In the genomic region with DNA sequence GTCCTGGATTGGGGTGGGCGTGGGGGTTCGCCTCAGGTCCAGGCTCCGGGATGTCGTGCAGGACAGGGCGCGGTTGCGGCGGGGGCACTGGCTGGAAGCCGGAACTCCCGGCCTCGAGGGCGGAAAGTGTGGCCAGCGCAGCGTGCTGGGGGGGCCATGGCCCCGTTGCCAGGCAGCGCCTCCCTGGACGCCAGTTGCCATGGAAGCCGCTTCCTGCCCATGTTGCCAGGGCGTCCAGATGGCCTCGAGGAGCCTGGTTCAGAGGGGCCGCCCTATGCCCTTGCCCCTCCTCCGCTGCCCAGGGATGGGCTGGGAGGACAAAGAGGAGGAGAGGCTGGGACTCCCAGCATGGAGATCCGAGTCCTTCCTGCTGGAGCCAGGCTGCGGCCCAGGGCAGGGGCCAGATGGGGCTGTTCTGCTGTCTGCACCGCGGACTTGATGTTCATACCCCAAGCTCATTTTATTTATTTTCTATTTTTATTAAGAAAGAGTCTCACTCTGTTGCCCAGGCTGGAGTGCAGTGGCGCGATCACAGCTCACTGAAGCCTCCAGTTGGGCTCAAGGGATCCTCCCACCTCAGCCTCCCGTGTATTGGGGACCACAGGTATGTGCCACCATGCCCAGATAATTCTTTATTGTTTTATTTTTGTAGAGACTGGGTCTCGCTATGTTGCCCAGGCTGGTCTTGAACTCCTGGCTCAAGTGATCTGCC, we compare ENCODE assay signal across 8 cellular contexts. TPM values are rescaled to one million over a fixed set of nuclear protein-coding genes. Genes with fewer than 3 reads are reported as not detected.
A peak's percentile ranks its signal among the peaks of the same experiment; 100 is the strongest.
DNase-seq lines count a peak whose midpoint lies in the region; ATAC-seq and TF ChIP-seq lines count a peak whose summit lies in the region.

No MANE protein-coding gene starts in this region.

- CTCF ChIA-PET in CD8-positive, alpha-beta memory T cell (lab: Charles Lee): interaction anchor here (1.1 to 3.0 kb wide), 2 partner anchors 84 to 129 kb away, joined by 6 to 23 read pairs; no protein-coding TSS in a partner anchor

- TF ChIP-seq CTCF in foreskin fibroblast (IDR thresholded peaks at IDR 0.05; ENCODE audit: low read depth, low read length) (no peak), sigmoid colon (IDR thresholded peaks at IDR 0.05) (no peak)

- H3K27me3 ChIP-seq in SJCRH30 (peaks cover 19% of the 10 kb centered on the region), sigmoid colon (peaks cover 0 to 28% (median 14%) of the 10 kb centered on the region in 3 donors)
- peaks cover 17% of the 10 kb centered on the region for H3K27me3 ChIP-seq in CD8-positive, alpha-beta memory T cell (ENCODE audit: insufficient read depth, low read length, poor library complexity, severe bottlenecking)

- no peaks in the 10 kb centered on the region for H3K9me3 Mint-ChIP-seq in activated naive CD8-positive, alpha-beta T cell treated with anti-CD3 and anti-CD28 coated beads, Interleukin-2, amount 10 ng/mL, durations not matched to agents 7 days and 5 days
- no peaks in the 10 kb centered on the region for H3K9me3 Mint-ChIP-seq in activated naive CD8-positive, alpha-beta T cell treated with anti-CD3 and anti-CD28 coated beads for 36 hours
- no peaks in the 10 kb centered on the region for H3K9me3 Mint-ChIP-seq in CD8-positive, alpha-beta memory T cell

- no peak overlapping the region for H3K27ac Mint-ChIP-seq in activated naive CD8-positive, alpha-beta T cell treated with anti-CD3 and anti-CD28 coated beads, Interleukin-2, amount 10 ng/mL, durations not matched to agents 7 days and 5 days
- no peak overlapping the region for H3K27ac Mint-ChIP-seq in activated naive CD8-positive, alpha-beta T cell treated with anti-CD3 and anti-CD28 coated beads for 36 hours
- H3K27ac Mint-ChIP-seq in CD8-positive, alpha-beta memory T cell: no peak overlapping the region

- TF ChIP-seq EP300 in sigmoid colon (IDR thresholded peaks at IDR 0.05): no peak

- no peak overlapping the region for H3K4me3 ChIP-seq in SJCRH30
- H3K4me3 ChIP-seq in foreskin fibroblast (ENCODE audit: low read depth in 1 of 2, low read length in 2 of 2): peak overlapping the region; percentile 29 to 34
- no peak overlapping the region for H3K4me3 ChIP-seq in sigmoid colon
- H3K4me3 ChIP-seq in CD8-positive, alpha-beta memory T cell (ENCODE audit: low read length): no peak overlapping the region

- no peak overlapping the region for H3K27ac ChIP-seq in SJCRH30
- H3K27ac ChIP-seq in sigmoid colon: no peak overlapping the region
- no peak overlapping the region for H3K27ac ChIP-seq in CD8-positive, alpha-beta memory T cell (ENCODE audit: low read depth, low read length)

- 30 to 56% methylated on average over 30 of the region's 30 CpGs for WGBS in sigmoid colon, 2 donors

- no peaks in the 10 kb centered on the region for H3K4me1 Mint-ChIP-seq in activated naive CD8-positive, alpha-beta T cell treated with anti-CD3 and anti-CD28 coated beads, Interleukin-2, amount 10 ng/mL, durations not matched to agents 7 days and 5 days
- H3K4me1 Mint-ChIP-seq in activated naive CD8-positive, alpha-beta T cell treated with anti-CD3 and anti-CD28 coated beads for 36 hours: peaks cover 2% of the 10 kb centered on the region
- peaks cover 0 to 4% (median 2%) of the 10 kb centered on the region in 3 donors for H3K4me1 Mint-ChIP-seq in CD8-positive, alpha-beta memory T cell

- H3K36me3 ChIP-seq in SJCRH30 (no peaks in the 10 kb centered on the region), sigmoid colon (no peaks in the 10 kb centered on the region)
- no peaks in the 10 kb centered on the region for H3K36me3 ChIP-seq in CD8-positive, alpha-beta memory T cell (ENCODE audit: insufficient read depth, low read length)

- H3K4me1 ChIP-seq in SJCRH30 (peaks cover 4% of the 10 kb centered on the region), sigmoid colon (peaks cover 0 to 3% (median 0%) of the 10 kb centered on the region in 4 donors)
- H3K4me1 ChIP-seq in CD8-positive, alpha-beta memory T cell (ENCODE audit: insufficient read depth, low read length): no peaks in the 10 kb centered on the region

- TF ChIP-seq POLR2A in sigmoid colon (IDR thresholded peaks at IDR 0.05): no peak

- intact Hi-C loops in sigmoid colon (cut with DNase I): loop anchor here (5.0 kb wide), 1 partner anchor 112 kb away; a partner anchor contains a TSS

- H3K36me3 Mint-ChIP-seq in activated naive CD8-positive, alpha-beta T cell treated with anti-CD3 and anti-CD28 coated beads, Interleukin-2, amount 10 ng/mL, durations not matched to agents 7 days and 5 days: no peaks in the 10 kb centered on the region
- no peaks in the 10 kb centered on the region for H3K36me3 Mint-ChIP-seq in activated naive CD8-positive, alpha-beta T cell treated with anti-CD3 and anti-CD28 coated beads for 36 hours
- no peaks in the 10 kb centered on the region for H3K36me3 Mint-ChIP-seq in CD8-positive, alpha-beta memory T cell

- H3K4me3 Mint-ChIP-seq in activated naive CD8-positive, alpha-beta T cell treated with anti-CD3 and anti-CD28 coated beads, Interleukin-2, amount 10 ng/mL, durations not matched to agents 7 days and 5 days: no peak overlapping the region
- no peak overlapping the region for H3K4me3 Mint-ChIP-seq in activated naive CD8-positive, alpha-beta T cell treated with anti-CD3 and anti-CD28 coated beads for 36 hours
- H3K4me3 Mint-ChIP-seq in CD8-positive, alpha-beta memory T cell: no peak overlapping the region

- POLR2A ChIA-PET in activated naive CD8-positive, alpha-beta T cell treated with anti-CD3 and anti-CD28 coated beads, Interleukin-2, amount 10 ng/mL, durations not matched to agents 7 days and 5 days (lab: Charles Lee): no interaction called here
- POLR2A ChIA-PET in CD8-positive, alpha-beta memory T cell (lab: Charles Lee): no interaction called here

- no peak for ATAC-seq in activated naive CD8-positive, alpha-beta T cell treated with anti-CD3 and anti-CD28 coated beads, Interleukin-2, amount 10 ng/mL, durations not matched to agents 7 days and 5 days (ENCODE audit: low read depth)

- DNase-seq in activated naive CD8-positive, alpha-beta T cell treated with anti-CD3 and anti-CD28 coated beads, Interleukin-2, amount 10 ng/mL, durations not matched to agents 7 days and 5 days: peak; percentile 61
- no peak for DNase-seq in activated naive CD8-positive, alpha-beta T cell treated with anti-CD3 and anti-CD28 coated beads for 36 hours
- DNase-seq in SJCRH30 (peak; percentile 47 to 48), foreskin fibroblast (peak; percentile 64 to 85), superior temporal gyrus (ENCODE audit: extremely low spot score) (peak; percentile 71), sigmoid colon (no peak), DMS114 treated with DMSO at 0.1 percent for 48 hours (lab: John Stamatoyannopoulos, UW; ENCODE audit: unreplicated experiment) (no peak)
- no peak for DNase-seq in CD8-positive, alpha-beta memory T cell

- H3K9me3 ChIP-seq in SJCRH30 (replicated peaks) (no peaks in the 10 kb centered on the region), sigmoid colon (no peaks in the 10 kb centered on the region)
- no peaks in the 10 kb centered on the region for H3K9me3 ChIP-seq in CD8-positive, alpha-beta memory T cell (ENCODE audit: low read length)

- H3K27me3 Mint-ChIP-seq in activated naive CD8-positive, alpha-beta T cell treated with anti-CD3 and anti-CD28 coated beads, Interleukin-2, amount 10 ng/mL, durations not matched to agents 7 days and 5 days: peaks cover 2% of the 10 kb centered on the region
- no peaks in the 10 kb centered on the region for H3K27me3 Mint-ChIP-seq in activated naive CD8-positive, alpha-beta T cell treated with anti-CD3 and anti-CD28 coated beads for 36 hours
- H3K27me3 Mint-ChIP-seq in CD8-positive, alpha-beta memory T cell: peaks cover 0 to 4% of the 10 kb centered on the region in 2 donors

RNA-seq across cellular contexts. Expression of a gene that starts 4.6 kb away (rescaled TPM):
- under 1 TPM in 1 of 2 experiments, not detected in 1; 0.51 TPM for total RNA-seq in activated naive CD8-positive, alpha-beta T cell treated with anti-CD3 and anti-CD28 coated beads, Interleukin-2, amount 10 ng/mL, durations not matched to agents 7 days and 5 days
- not detected for total RNA-seq in activated naive CD8-positive, alpha-beta T cell treated with anti-CD3 and anti-CD28 coated beads for 36 hours
- not detected in 2 replicates for total RNA-seq in SJCRH30 (2014; rRNA removed; shearing (Covaris generic))
- under 1 TPM in 1 of 4 donors, not detected in 3; 0.41 TPM for total RNA-seq in sigmoid colon
- 1 to 10 TPM in 1 of 3 donors, not detected in 2; 1.1 TPM for polyA plus RNA-seq in sigmoid colon
- not detected for total RNA-seq in CD8-positive, alpha-beta memory T cell
- not detected for polyA plus RNA-seq in CD8-positive, alpha-beta memory T cell

RNA-seq across cellular contexts. Expression of a gene that starts 23.9 kb away (rescaled TPM):
- 10 to 100 TPM; 64.1 to 66.9 TPM for total RNA-seq in activated naive CD8-positive, alpha-beta T cell treated with anti-CD3 and anti-CD28 coated beads, Interleukin-2, amount 10 ng/mL, durations not matched to agents 7 days and 5 days
- 10 to 100 TPM; 63.4 to 66.6 TPM for total RNA-seq in activated naive CD8-positive, alpha-beta T cell treated with anti-CD3 and anti-CD28 coated beads for 36 hours
- 13.6 and 16.4 TPM in 2 replicates for total RNA-seq in SJCRH30 (2014; rRNA removed; shearing (Covaris generic))
- total RNA-seq in sigmoid colon: 10 to 100 TPM in 2 of 4 donors, 1 to 10 TPM in 2; 4.6 to 14.3 (median 9.5) TPM
- 10 to 100 TPM in 1 of 3 donors, 1 to 10 TPM in 2; 1.8 to 26.0 (median 4.2) TPM for polyA plus RNA-seq in sigmoid colon
- total RNA-seq in CD8-positive, alpha-beta memory T cell: 10 to 100 TPM; 74.7 to 80.7 TPM
- polyA plus RNA-seq in CD8-positive, alpha-beta memory T cell: 4.4 TPM

RNA-seq across cellular contexts. Expression of a gene that starts 38.5 kb away (rescaled TPM):
- total RNA-seq in activated naive CD8-positive, alpha-beta T cell treated with anti-CD3 and anti-CD28 coated beads, Interleukin-2, amount 10 ng/mL, durations not matched to agents 7 days and 5 days: 100 to 1,000 TPM; 107 to 118 TPM
- total RNA-seq in activated naive CD8-positive, alpha-beta T cell treated with anti-CD3 and anti-CD28 coated beads for 36 hours: 100 to 1,000 TPM; 124 to 139 TPM
- 23.6 and 28.3 TPM in 2 replicates for total RNA-seq in SJCRH30 (2014; rRNA removed; shearing (Covaris generic))
- 10 to 100 TPM; 40.0 to 55.1 (median 51.1) TPM for total RNA-seq in sigmoid colon
- polyA plus RNA-seq in sigmoid colon: 10 to 100 TPM in 1 of 3 donors, 1 to 10 TPM in 2; 8.6 to 43.7 (median 9.0) TPM
- total RNA-seq in CD8-positive, alpha-beta memory T cell: 100 to 1,000 TPM; 108 to 121 TPM
- polyA plus RNA-seq in CD8-positive, alpha-beta memory T cell: 35.6 TPM

RNA-seq across cellular contexts. Expression of a gene that starts 39.6 kb away (rescaled TPM):
- 100 to 1,000 TPM; 190 to 203 TPM for total RNA-seq in activated naive CD8-positive, alpha-beta T cell treated with anti-CD3 and anti-CD28 coated beads, Interleukin-2, amount 10 ng/mL, durations not matched to agents 7 days and 5 days
- 100 to 1,000 TPM; 492 to 506 TPM for total RNA-seq in activated naive CD8-positive, alpha-beta T cell treated with anti-CD3 and anti-CD28 coated beads for 36 hours
- total RNA-seq in SJCRH30 (2014; rRNA removed; shearing (Covaris generic)): 624 and 627 TPM in 2 replicates
- total RNA-seq in sigmoid colon: 100 to 1,000 TPM; 135 to 194 (median 163) TPM
- polyA plus RNA-seq in sigmoid colon: 100 to 1,000 TPM in 1 of 3 donors, 10 to 100 TPM in 2; 67.9 to 163 (median 79.8) TPM
- 100 to 1,000 TPM; 436 to 459 TPM for total RNA-seq in CD8-positive, alpha-beta memory T cell
- 102 TPM for polyA plus RNA-seq in CD8-positive, alpha-beta memory T cell

Comparison
In these comparisons a context has a peak if more than half of its experiments do, and no peak if none do; other contexts are left out.
1. DNase-seq: peak in activated naive CD8-positive, alpha-beta T cell treated with anti-CD3 and anti-CD28 coated beads, Interleukin-2, amount 10 ng/mL, durations not matched to agents 7 days and 5 days (single experiment), SJCRH30 (2 of 2), foreskin fibroblast (2 of 2) and superior temporal gyrus (single experiment); none in activated naive CD8-positive, alpha-beta T cell treated with anti-CD3 and anti-CD28 coated beads for 36 hours (single experiment), sigmoid colon (single experiment), DMS114 treated with DMSO at 0.1 percent for 48 hours (single experiment) and CD8-positive, alpha-beta memory T cell (0 of 5).
2. H3K4me3 ChIP-seq: peak in foreskin fibroblast (2 of 2); none in SJCRH30 (single experiment), sigmoid colon (0 of 4) and CD8-positive, alpha-beta memory T cell (single experiment).